In the genomic region with DNA sequence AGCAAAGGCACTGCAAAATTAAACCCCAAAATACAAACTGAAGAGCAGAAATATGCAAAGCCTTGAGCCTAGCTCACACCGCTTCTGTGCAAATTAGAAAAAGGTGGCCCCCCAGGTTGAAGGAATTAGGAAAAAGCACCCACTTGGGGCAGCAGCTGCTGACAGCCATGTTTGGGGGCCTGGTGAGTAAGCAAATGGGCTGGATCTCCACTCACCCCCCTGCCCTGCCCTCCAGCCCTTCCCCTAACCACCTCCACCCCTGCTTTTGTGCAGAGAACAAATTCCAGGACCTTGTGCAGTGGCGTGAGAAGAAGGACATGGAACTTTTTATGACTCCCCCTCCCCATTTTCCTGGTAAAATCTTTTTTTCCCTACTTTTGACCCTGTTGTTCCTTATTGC, we compare ENCODE assay signal across 11 cellular contexts.
DNase-seq lines count a peak whose midpoint lies in the region; ATAC-seq and TF ChIP-seq lines count a peak whose summit lies in the region.
"Had no signal": no experiment of that assay in that cellular context is flagged by ENCODE, and none has a peak within 500 bp of the region (broad histone marks: within the 10 kb centered on the region; RNA-seq: fewer than 3 reads in every experiment).

No MANE protein-coding gene starts in this region.

- peak overlapping the region; percentile 41 for H3K4me2 ChIP-seq in trophoblast cell (ENCODE audit: low read length)

- H3K79me2 ChIP-seq in trophoblast cell (ENCODE audit: control insufficient read depth, insufficient read depth, low read length, poor library complexity): peaks cover 4% of the 10 kb centered on the region

- peak overlapping the region; percentile 50 for H4K8ac ChIP-seq in trophoblast cell (ENCODE audit: low read depth, low read length)

- no peak overlapping the region for H3K23ac ChIP-seq in trophoblast cell (ENCODE audit: low read length)

- peak overlapping the region; percentile 21 for H2BK12ac ChIP-seq in trophoblast cell (ENCODE audit: low read length)

- H2AK5ac ChIP-seq in trophoblast cell (ENCODE audit: low read length): peak overlapping the region; percentile 11

- peak overlapping the region; percentile 1 for H3K14ac ChIP-seq in trophoblast cell (ENCODE audit: low read length)

- peaks cover 36% of the 10 kb centered on the region for H3K79me1 ChIP-seq in trophoblast cell (ENCODE audit: low read length)

- TF ChIP-seq CTCF in fibroblast of villous mesenchyme (IDR thresholded peaks at IDR 0.05; ENCODE audit: insufficient read depth, low read depth, low read length): no peak

- WGBS in trophoblast cell (ENCODE audit: extremely low coverage, insufficient coverage, insufficient read length): no CpG with 5 or more reads among the region's 2 CpGs

- peak overlapping the region; percentile 65 for H4K91ac ChIP-seq in trophoblast cell (ENCODE audit: low read depth, low read length)

- TF ChIP-seq POLR2A in GM18505 (IDR thresholded peaks at IDR 0.05; ENCODE audit: borderline replicate concordance, extremely low read depth, insufficient read depth, insufficient read length): no peak

- no peak for ATAC-seq in GM18505 (IDR thresholded peaks at IDR 0.05; ENCODE audit: unreplicated experiment)

- no peaks in the 10 kb centered on the region for H3K9me3 ChIP-seq in trophoblast cell (ENCODE audit: insufficient read depth, low read depth, low read length)

- DNase-seq in EH (ENCODE audit: low read depth): peak; percentile 71
- peak; percentile 61 for DNase-seq in RPMI7951 (ENCODE audit: low read depth)
- DNase-seq in fibroblast of villous mesenchyme (ENCODE audit: low read depth): no peak
- DNase-seq in trophoblast cell: no peak
- DNase-seq in activated CD4-positive, alpha-beta T cell treated with anti-CD3 and anti-CD28 coated beads for 4 hours: no peak
- DNase-seq in D341Med (ENCODE audit: low spot score): no peak
- DNase-seq in COR-L47 (lab: John Stamatoyannopoulos, UW): no peak
- DNase-seq: activated CD4-positive, alpha-beta T cell treated with anti-CD3 and anti-CD28 coated beads, Interleukin-2, amount 10 ng/mL, durations not matched to agents 24 days and 14 days; DND-41; NCI-H526 treated with DMSO at 0.1 percent for 48 hours had no signal

- H3K4me3 ChIP-seq in fibroblast of villous mesenchyme (ENCODE audit: low read depth, low read length) (peak overlapping the region; percentile 4), trophoblast cell (ENCODE audit: low read depth, low read length) (no peak overlapping the region)

- H3K27ac ChIP-seq in trophoblast cell (ENCODE audit: low read depth, low read length): peak overlapping the region; percentile 96

- H3K18ac ChIP-seq in trophoblast cell (ENCODE audit: low read length): peak overlapping the region; percentile 13

- no peak overlapping the region for H2AFZ ChIP-seq in trophoblast cell (ENCODE audit: insufficient read depth, low read length, poor library complexity)

- peak overlapping the region; percentile 2 for H3K4ac ChIP-seq in trophoblast cell (ENCODE audit: low read depth, low read length)

- no peak overlapping the region for H4K12ac ChIP-seq in trophoblast cell (ENCODE audit: low read depth, low read length)

- no peaks in the 10 kb centered on the region for H3K36me3 ChIP-seq in trophoblast cell (ENCODE audit: control insufficient read depth in 1 of 2, insufficient read depth in 2 of 2, low read length in 2 of 2)

- peak overlapping the region; percentile 90 for H2BK5ac ChIP-seq in trophoblast cell (ENCODE audit: low read depth, low read length, poor library complexity)

- no peak overlapping the region for H3K9ac ChIP-seq in trophoblast cell (ENCODE audit: low read length)

- H2BK120ac ChIP-seq in trophoblast cell (ENCODE audit: insufficient read depth, low read length, poor library complexity): peak overlapping the region; percentile 81

- no peaks in the 10 kb centered on the region for H3K27me3 ChIP-seq in trophoblast cell (ENCODE audit: insufficient read depth, low read length)

- H3K4me1 ChIP-seq in trophoblast cell (ENCODE audit: control insufficient read depth in 1 of 2, insufficient read depth in 2 of 2, low read length in 2 of 2): peaks cover 24 to 38% of the 10 kb centered on the region in 2 experiments

Comparison
In these comparisons a context has a peak if more than half of its experiments do, and no peak if none do; other contexts are left out.
1. DNase-seq: peak in EH (single experiment) and RPMI7951 (single experiment); none in fibroblast of villous mesenchyme (single experiment), trophoblast cell (0 of 2), activated CD4-positive, alpha-beta T cell treated with anti-CD3 and anti-CD28 coated beads for 4 hours (0 of 2), D341Med (single experiment) and COR-L47 (single experiment).